Comparison of ENCODE assay signal across 13 cellular contexts in genomic region chr15:52171386-52171785, GRCh38. TPM values are rescaled to one million over a fixed set of nuclear protein-coding genes. Genes with fewer than 3 reads are reported as not detected.
A peak's percentile ranks its signal among the peaks of the same experiment; 100 is the strongest.
DNase-seq lines count a peak whose midpoint lies in the region; ATAC-seq, FAIRE-seq and TF ChIP-seq lines count a peak whose summit lies in the region.
"Had no signal": no experiment of that assay in that cellular context is flagged by ENCODE, and none has a peak within 500 bp of the region (broad histone marks: within the 10 kb centered on the region; RNA-seq: fewer than 3 reads in every experiment).

No MANE protein-coding gene starts in this region.

- H3K9ac ChIP-seq in mesenchymal stem cell (ENCODE audit: low read length), result peak overlapping the region; percentile 42

- H2BK12ac ChIP-seq in mesenchymal stem cell (ENCODE audit: low read length in 2 of 2), result no peak overlapping the region

- TF ChIP-seq CTCF in RWPE2 (IDR thresholded peaks at IDR 0.05; ENCODE audit: poor library complexity, severe bottlenecking), result no peak
- TF ChIP-seq CTCF in brain microvascular endothelial cell (IDR thresholded peaks at IDR 0.05; ENCODE audit: low read depth, low read length, missing control alignments), result peak; percentile 38

- no peak overlapping the region for H3K23ac ChIP-seq in mesenchymal stem cell (ENCODE audit: low read length in 2 of 2)

- in situ Hi-C loops in brain microvascular endothelial cell (cut with HindIII; ENCODE audit: low pct_ligation_motif_present, low sequenced_read_pairs), result no loop called here
- in situ Hi-C loops in HAP-1 (cut with MboI; ENCODE audit: low sequenced_read_pairs), result no loop called here

- DNase-seq in HCEC 1CT, result peak; percentile 27
- no peak for DNase-seq in RWPE2 (ENCODE audit: low spot score)
- DNase-seq in brain microvascular endothelial cell, result peak; percentile 16
- DNase-seq in mesenchymal stem cell, result no peak
- no peak for DNase-seq in NCI-H128 (lab: John Stamatoyannopoulos, UW; ENCODE audit: unreplicated experiment)
- no peak for DNase-seq in H54 (ENCODE audit: insufficient read length, low spot score)
- DNase-seq in HAP-1 (ENCODE audit: low spot score in 2 of 2), result no peak
- DNase-seq: activated CD4-positive, CD25-positive, alpha-beta regulatory T cell; EL; NCI-H1048 had no signal

- H2BK5ac ChIP-seq in mesenchymal stem cell (ENCODE audit: low read depth, low read length, poor library complexity, severe bottlenecking), result no peak overlapping the region

- H4K8ac ChIP-seq in mesenchymal stem cell (ENCODE audit: low read length), result no peak overlapping the region

- no peak for TF ChIP-seq POLR2A in H54 (IDR thresholded peaks at IDR 0.05; ENCODE audit: low read depth, low read length)

- H3K27ac ChIP-seq in RWPE2 (ENCODE audit: poor library complexity, severe bottlenecking) (no peak overlapping the region), brain microvascular endothelial cell (no peak overlapping the region), mesenchymal stem cell (ENCODE audit: low read length, poor library complexity, severe bottlenecking) (no peak overlapping the region)
- H3K27ac ChIP-seq: cardiac muscle cell had no signal

- no peak overlapping the region for H2AFZ ChIP-seq in mesenchymal stem cell (ENCODE audit: low read depth, low read length)

- H3K36me3 ChIP-seq in RWPE2 (ENCODE audit: low read depth) (peaks cover 4% of the 10 kb centered on the region; the same call in 1 of the 2 replicates), brain microvascular endothelial cell (replicated peaks) (no peaks in the 10 kb centered on the region), mesenchymal stem cell (ENCODE audit: control insufficient read depth in 1 of 2, insufficient read depth in 2 of 2, low read depth in 1 of 2, low read length in 2 of 2) (peaks cover 0 to 3% of the 10 kb centered on the region in 2 experiments), HAP-1 (replicated peaks) (no peaks in the 10 kb centered on the region)
- H3K36me3 ChIP-seq: cardiac muscle cell had no signal

- no peaks in the 10 kb centered on the region for H3K27me3 ChIP-seq in RWPE2 (ENCODE audit: insufficient read depth, poor library complexity, severe bottlenecking)
- no peaks in the 10 kb centered on the region for H3K27me3 ChIP-seq in brain microvascular endothelial cell (replicated peaks)
- H3K27me3 ChIP-seq in mesenchymal stem cell (ENCODE audit: control insufficient read depth in 1 of 2, insufficient read depth in 1 of 2, low read length in 2 of 2), result no peaks in the 10 kb centered on the region
- H3K27me3 ChIP-seq in HAP-1 (ENCODE audit: low read depth), result no peaks in the 10 kb centered on the region
- H3K27me3 ChIP-seq: cardiac muscle cell had no signal

- no peak overlapping the region for H3K4me3 ChIP-seq in RWPE2 (ENCODE audit: severe bottlenecking)
- no peak overlapping the region for H3K4me3 ChIP-seq in brain microvascular endothelial cell (ENCODE audit: low read depth, low read length)
- H3K4me3 ChIP-seq in mesenchymal stem cell (ENCODE audit: insufficient read depth in 1 of 2, low read depth in 1 of 2, low read length in 2 of 2), result no peak overlapping the region
- no peak overlapping the region for H3K4me3 ChIP-seq in HAP-1
- H3K4me3 ChIP-seq: cardiac muscle cell had no signal

- 20% methylated on average over 1 of the region's 4 CpGs for WGBS in mesenchymal stem cell

- H3K79me1 ChIP-seq in mesenchymal stem cell (replicated peaks; ENCODE audit: low read length, poor library complexity, severe bottlenecking), result peaks cover 20% of the 10 kb centered on the region

- no peak overlapping the region for H3K4ac ChIP-seq in mesenchymal stem cell (ENCODE audit: low read depth in 1 of 2, low read length in 2 of 2)

- H2BK120ac ChIP-seq in mesenchymal stem cell (ENCODE audit: low read depth, low read length), result no peak overlapping the region

- H3K4me2 ChIP-seq in mesenchymal stem cell (ENCODE audit: low read length, poor library complexity, severe bottlenecking), result no peak overlapping the region

- H3K4me1 ChIP-seq in RWPE2 (ENCODE audit: insufficient read depth, poor library complexity, severe bottlenecking) (no peaks in the 10 kb centered on the region), mesenchymal stem cell (ENCODE audit: control insufficient read depth, insufficient read depth, low read depth, low read length) (no peaks in the 10 kb centered on the region), HAP-1 (no peaks in the 10 kb centered on the region)

- no peak overlapping the region for H3K14ac ChIP-seq in mesenchymal stem cell (ENCODE audit: low read length in 2 of 2)

- no peak overlapping the region for H4K91ac ChIP-seq in mesenchymal stem cell (ENCODE audit: low read length)

- no peak overlapping the region for H3K18ac ChIP-seq in mesenchymal stem cell (ENCODE audit: low read depth in 1 of 2, low read length in 2 of 2)

- no peak overlapping the region for H2BK15ac ChIP-seq in mesenchymal stem cell (ENCODE audit: low read depth, poor library complexity, severe bottlenecking)

- no peaks in the 10 kb centered on the region for H3K9me3 ChIP-seq in RWPE2 (ENCODE audit: severe bottlenecking)
- H3K9me3 ChIP-seq in mesenchymal stem cell (ENCODE audit: control insufficient read depth, low read length), result no peaks in the 10 kb centered on the region
- no peaks in the 10 kb centered on the region for H3K9me3 ChIP-seq in HAP-1

- FAIRE-seq in H54 (lab: Jason Lieb, UNC), result no peak

- ATAC-seq in RWPE2 (ENCODE audit: low read depth) (peak; percentile 62), HG03095 (IDR thresholded peaks at IDR 0.05; ENCODE audit: unreplicated experiment) (no peak)
- ATAC-seq: HCT116 had no signal

- H2AK5ac ChIP-seq in mesenchymal stem cell (ENCODE audit: low read length, severe bottlenecking), result no peak overlapping the region

RNA-seq across cellular contexts. Expression of gene GNB5, which starts 19.8 kb away (rescaled TPM):
- 15.8 TPM for polyA plus RNA-seq in mesenchymal stem cell (2013, experiment 1 of 2)
- 15.7 TPM for polyA plus RNA-seq in mesenchymal stem cell (2013, experiment 2 of 2)

RNA-seq across cellular contexts. Expression of gene BCL2L10, which starts 58.8 kb away (rescaled TPM):
- 0.06 TPM for polyA plus RNA-seq in mesenchymal stem cell (2013, experiment 1 of 2)
- polyA plus RNA-seq in mesenchymal stem cell (2013, experiment 2 of 2), result not detected
- polyA plus RNA-seq: cardiac muscle cell had no signal

Comparison
In these comparisons a context has a peak if more than half of its experiments do, and no peak if none do; other contexts are left out.
1. DNase-seq: peak in HCEC 1CT (single experiment) and brain microvascular endothelial cell (single experiment); none in RWPE2 (single experiment), mesenchymal stem cell (single experiment), NCI-H128 (single experiment), H54 (single experiment) and HAP-1 (0 of 2).